8 cellular contexts compared by ENCODE assay signal in genomic region chr18:24270937-24271380, GRCh38.
DNase-seq lines count a peak whose midpoint lies in the region; ATAC-seq and TF ChIP-seq lines count a peak whose summit lies in the region.

No MANE protein-coding gene starts in this region.

- peaks cover 42% of the 10 kb centered on the region for H3K27me3 Mint-ChIP-seq in activated T-cell treated with anti-CD3 and anti-CD28 coated beads, Interleukin-2, amount 50 U/mL, for 72 hours (ENCODE audit: low read depth)

- H3K4me3 Mint-ChIP-seq in activated T-cell treated with anti-CD3 and anti-CD28 coated beads, Interleukin-2, amount 50 U/mL, for 72 hours = peak overlapping the region; percentile 42 to 66

- TF ChIP-seq CTCF in cardiac fibroblast (IDR thresholded peaks at IDR 0.05; ENCODE audit: low read depth, low read length) (no peak), suprapubic skin (IDR thresholded peaks at IDR 0.05) (no peak)

- no peak for DNase-seq in activated T-cell treated with anti-CD3 and anti-CD28 coated beads, Interleukin-2, amount 50 U/mL, for 72 hours
- DNase-seq in activated T-cell treated with anti-CD3 and anti-CD28 coated beads for 4 hours = no peak
- DNase-seq in cardiac fibroblast (ENCODE audit: low read depth in 2 of 2) = peak; percentile 38 to 59
- DNase-seq in kidney tubule cell (ENCODE audit: low spot score) = peak; percentile 61
- no peak for DNase-seq in suprapubic skin (ENCODE audit: low spot score in 2 of 2)
- DNase-seq in effector CD4-positive, alpha-beta T cell = no peak

- H3K9me3 Mint-ChIP-seq in activated T-cell treated with anti-CD3 and anti-CD28 coated beads, Interleukin-2, amount 50 U/mL, for 72 hours = peaks cover 0 to 2% of the 10 kb centered on the region in 2 donors

- no peaks in the 10 kb centered on the region for H3K36me3 ChIP-seq in suprapubic skin

- TF ChIP-seq POLR2A in suprapubic skin (IDR thresholded peaks at IDR 0.05) = no peak

- ATAC-seq in activated T-cell treated with anti-CD3 and anti-CD28 coated beads, Interleukin-2, amount 50 U/mL, for 72 hours (replicated peaks in 1 of 2) = no peak
- ATAC-seq in HG03045 (IDR thresholded peaks at IDR 0.05; ENCODE audit: unreplicated experiment) (no peak), HG02885 (IDR thresholded peaks at IDR 0.05; ENCODE audit: poor library complexity, unreplicated experiment) (no peak)

- H3K27me3 ChIP-seq in suprapubic skin = no peaks in the 10 kb centered on the region

- TF ChIP-seq EP300 in suprapubic skin (IDR thresholded peaks at IDR 0.05) = no peak

- H3K27ac ChIP-seq in suprapubic skin = peak overlapping the region; percentile 76

- H3K9me3 ChIP-seq in suprapubic skin = no peaks in the 10 kb centered on the region

- H3K4me1 ChIP-seq in suprapubic skin = peaks cover 34% of the 10 kb centered on the region

- H3K36me3 Mint-ChIP-seq in activated T-cell treated with anti-CD3 and anti-CD28 coated beads, Interleukin-2, amount 50 U/mL, for 72 hours (ENCODE audit: insufficient read depth in 2 of 2) = peaks cover 0 to 1% of the 10 kb centered on the region in 2 donors

- H3K4me3 ChIP-seq in cardiac fibroblast (replicated peaks in 1 of 2; ENCODE audit: low read depth in 2 of 2, low read length in 2 of 2) (peak overlapping the region; percentile 73 to 82), suprapubic skin (peak overlapping the region; percentile 81)

- H3K27ac Mint-ChIP-seq in activated T-cell treated with anti-CD3 and anti-CD28 coated beads, Interleukin-2, amount 50 U/mL, for 72 hours = no peak overlapping the region

- peaks cover 5% of the 10 kb centered on the region for H3K4me1 Mint-ChIP-seq in activated T-cell treated with anti-CD3 and anti-CD28 coated beads, Interleukin-2, amount 50 U/mL, for 72 hours (ENCODE audit: low read depth)

- 17% methylated on average over 9 of the region's 9 CpGs for WGBS in suprapubic skin

Comparison
In these comparisons a context has a peak if more than half of its experiments do, and no peak if none do; other contexts are left out.
1. DNase-seq: peak in cardiac fibroblast (2 of 2) and kidney tubule cell (single experiment); none in activated T-cell treated with anti-CD3 and anti-CD28 coated beads, Interleukin-2, amount 50 U/mL, for 72 hours (0 of 2), activated T-cell treated with anti-CD3 and anti-CD28 coated beads for 4 hours (single experiment), suprapubic skin (0 of 2) and effector CD4-positive, alpha-beta T cell (single experiment).